In the genomic region with DNA sequence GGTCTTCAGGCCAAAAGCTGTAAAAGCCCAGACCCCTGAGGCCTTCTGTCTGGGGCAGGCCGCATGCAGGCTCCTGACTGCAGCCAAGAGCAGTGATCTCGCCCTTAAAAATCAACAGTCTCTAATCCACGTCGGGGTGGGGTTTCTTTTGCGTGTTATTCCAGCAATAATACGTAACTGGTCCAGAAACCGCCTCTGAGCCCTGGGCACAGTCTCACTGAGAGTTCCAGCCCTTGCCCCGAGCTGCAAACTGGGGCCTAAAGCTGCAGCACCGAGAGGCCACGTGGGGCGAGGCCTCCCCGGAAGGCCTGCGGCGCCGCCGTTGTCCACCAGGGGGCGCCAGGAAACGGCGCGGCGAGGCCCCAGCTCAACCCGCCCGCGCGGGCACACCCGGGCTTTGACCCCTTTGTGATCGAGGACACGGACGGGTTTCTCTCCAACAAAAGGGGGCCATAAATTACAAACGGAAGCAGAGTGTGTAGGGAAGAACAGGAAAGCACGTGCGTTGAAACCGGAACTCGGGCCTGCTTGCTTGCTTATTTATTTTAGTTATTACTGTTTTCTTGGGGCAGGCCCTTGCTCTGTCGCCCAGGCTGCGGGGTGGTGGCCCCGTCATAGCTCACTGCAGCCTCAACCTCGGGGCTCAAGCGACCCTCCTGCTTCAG, we compare ENCODE assay signal across 8 cellular contexts.
DNase-seq lines count a peak whose midpoint lies in the region; ATAC-seq and TF ChIP-seq lines count a peak whose summit lies in the region.

No MANE protein-coding gene starts in this region.

- peak; percentile 80 for TF ChIP-seq CTCF in NB4 (IDR thresholded peaks at IDR 0.05; ENCODE audit: low read depth, low read length)
- peak; percentile 99 to 100 for TF ChIP-seq CTCF in right atrium auricular region (IDR thresholded peaks at IDR 0.05)

- peaks cover 0 to 2% (median 0%) of the 10 kb centered on the region in 7 donors for H3K9me3 Mint-ChIP-seq in CD4-positive, CD25-positive, alpha-beta regulatory T cell

- WGBS in aorta, 2 donors, result 2 to 3% methylated on average over 39 of the region's 39 CpGs

- ATAC-seq in CD4-positive, CD25-positive, alpha-beta regulatory T cell (ENCODE audit: low read depth in 2 of 2), result peak; percentile 88 to 92
- ATAC-seq in GM21390 (IDR thresholded peaks at IDR 0.05; ENCODE audit: unreplicated experiment) (peak; percentile 63), aorta (ENCODE audit: low FRiP score) (peak; percentile 92)

- H3K9me3 ChIP-seq in CD4-positive, CD25-positive, alpha-beta regulatory T cell (ENCODE audit: control insufficient read depth in 2 of 2, low read length in 2 of 2), result no peaks in the 10 kb centered on the region
- H3K9me3 ChIP-seq in right atrium auricular region (no peaks in the 10 kb centered on the region), aorta (ENCODE audit: control insufficient read depth, low read length) (no peaks in the 10 kb centered on the region)

- no peaks in the 10 kb centered on the region for H3K27me3 ChIP-seq in CD4-positive, CD25-positive, alpha-beta regulatory T cell (ENCODE audit: control insufficient read depth, insufficient read depth, low read length)
- H3K27me3 ChIP-seq in right atrium auricular region, result no peaks in the 10 kb centered on the region
- no peaks in the 10 kb centered on the region for H3K27me3 ChIP-seq in aorta (ENCODE audit: control insufficient read depth in 1 of 2, insufficient read depth in 2 of 2, low read length in 1 of 2)

- peak; percentile 35 for TF ChIP-seq POLR2A in NB4 (IDR thresholded peaks at IDR 0.05; ENCODE audit: extremely low read depth, insufficient read length)

- peaks cover 3% of the 10 kb centered on the region for H3K27me3 Mint-ChIP-seq in CD4-positive, CD25-positive, alpha-beta regulatory T cell

- H3K4me3 ChIP-seq in CD4-positive, CD25-positive, alpha-beta regulatory T cell (ENCODE audit: low read depth, low read length), result peak overlapping the region; percentile 61
- no peak overlapping the region for H3K4me3 ChIP-seq in NB4 (ENCODE audit: low read depth, low read length)
- no peak overlapping the region for H3K4me3 ChIP-seq in right atrium auricular region
- no peak overlapping the region for H3K4me3 ChIP-seq in aorta (ENCODE audit: low read length in 2 of 2)

- H3K4me1 ChIP-seq in CD4-positive, CD25-positive, alpha-beta regulatory T cell (ENCODE audit: control insufficient read depth, insufficient read depth, low read length, poor library complexity, severe bottlenecking), result peaks cover 17% of the 10 kb centered on the region
- peaks cover 0 to 69% of the 10 kb centered on the region in 2 donors for H3K4me1 ChIP-seq in right atrium auricular region
- no peaks in the 10 kb centered on the region for H3K4me1 ChIP-seq in aorta (ENCODE audit: control insufficient read depth in 1 of 2, insufficient read depth in 2 of 2, low read length in 2 of 2)

- peaks cover 9 to 48% (median 28%) of the 10 kb centered on the region in 4 donors for H3K4me1 Mint-ChIP-seq in CD4-positive, CD25-positive, alpha-beta regulatory T cell

- H3K36me3 ChIP-seq in CD4-positive, CD25-positive, alpha-beta regulatory T cell (ENCODE audit: control insufficient read depth, insufficient read depth, low read length), result no peaks in the 10 kb centered on the region
- no peaks in the 10 kb centered on the region for H3K36me3 ChIP-seq in right atrium auricular region
- H3K36me3 ChIP-seq in aorta (ENCODE audit: control insufficient read depth in 1 of 2, insufficient read depth in 2 of 2, low read length in 1 of 2), result no peaks in the 10 kb centered on the region

- peak overlapping the region; percentile 28 for H3K27ac ChIP-seq in CD4-positive, CD25-positive, alpha-beta regulatory T cell (ENCODE audit: insufficient read depth, low read length, poor library complexity, severe bottlenecking)
- peak overlapping the region; percentile 65 to 75 for H3K27ac ChIP-seq in right atrium auricular region
- H3K27ac ChIP-seq in aorta (ENCODE audit: low read depth in 1 of 2, low read length in 2 of 2), result peak overlapping the region in 1 of 2 donors; percentile 58

- peak; percentile 70 to 85 (median 85) for DNase-seq in CD4-positive, CD25-positive, alpha-beta regulatory T cell
- DNase-seq in NB4 (ENCODE audit: low read depth), result peak; percentile 89
- peak; percentile 61 to 85 (median 69) for DNase-seq in T-helper 1 cell
- DNase-seq in amniotic epithelial cell (ENCODE audit: low read depth), result peak; percentile 41
- peak; percentile 92 for DNase-seq in right atrium auricular region (ENCODE audit: low spot score)
- peak; percentile 95 for DNase-seq in retina
- DNase-seq in aorta, result peak; percentile 88 to 95

- intact Hi-C loops in aorta (cut with DNase I), result loop anchor here (2.0 to 10.0 kb wide), 5 partner anchors 56 to 1009 kb away; no protein-coding TSS in a partner anchor

- peak overlapping the region; percentile 70 to 88 (median 71) for H3K27ac Mint-ChIP-seq in CD4-positive, CD25-positive, alpha-beta regulatory T cell

- peak overlapping the region; percentile 19 to 74 (median 66) for H3K4me3 Mint-ChIP-seq in CD4-positive, CD25-positive, alpha-beta regulatory T cell

- H3K36me3 Mint-ChIP-seq in CD4-positive, CD25-positive, alpha-beta regulatory T cell, result peaks cover 5% of the 10 kb centered on the region

Comparison
In these comparisons a context has a peak if more than half of its experiments do, and no peak if none do; other contexts are left out.
1. DNase-seq: peak in every context shown above with its lines; median percentile 95 in retina; 92 in right atrium auricular region; 92 in aorta; 89 in NB4; 85 in CD4-positive, CD25-positive, alpha-beta regulatory T cell; 69 in T-helper 1 cell; 41 in amniotic epithelial cell.